In the genomic region with DNA sequence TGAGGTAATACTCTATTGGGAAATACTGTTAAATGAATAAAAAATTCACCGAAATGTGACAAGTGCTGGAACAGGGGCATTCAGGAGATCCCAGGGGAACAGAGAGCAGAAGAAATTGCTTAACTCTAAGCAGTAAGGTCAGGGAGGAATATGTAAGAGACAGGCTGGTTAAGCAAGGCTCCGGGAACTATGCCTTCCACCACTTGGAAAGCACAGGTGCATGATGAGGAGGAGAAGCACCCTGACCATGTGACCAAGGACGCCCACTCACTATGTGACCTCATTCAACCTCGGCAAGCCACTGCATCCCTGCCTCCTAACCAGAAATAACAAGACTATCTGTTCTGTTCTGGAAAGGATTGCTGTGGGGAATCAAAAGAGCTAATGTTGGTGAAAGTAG, we compare ENCODE assay signal across 13 cellular contexts.
A peak's percentile ranks its signal among the peaks of the same experiment; 100 is the strongest.
DNase-seq lines count a peak whose midpoint lies in the region; ATAC-seq lines count a peak whose summit lies in the region.
"Had no signal": no experiment of that assay in that cellular context is flagged by ENCODE, and none has a peak within 500 bp of the region (broad histone marks: within the 10 kb centered on the region; RNA-seq: fewer than 3 reads in every experiment).

No MANE protein-coding gene starts in this region.

- H3K4me3 Mint-ChIP-seq in activated T-cell treated with anti-CD3 and anti-CD28 coated beads, Interleukin-2, amount 50 U/mL, for 4 hours = no peak overlapping the region
- no peak overlapping the region for H3K4me3 Mint-ChIP-seq in T-helper 2 cell treated with Interferon-gamma antibody and Interleukin-4, amounts not matched to agents 5 μg/mL and 100 μg/mL, for 36 hours
- H3K4me3 Mint-ChIP-seq: GM23338 had no signal

- intact Hi-C loops in cardiac septum (cut with DNase I) = loop anchor here (10.0 kb wide), 1 partner anchor 605 kb away; no protein-coding TSS in a partner anchor
- intact Hi-C loops in sciatic nerve (cut with DNase I) = no loop called here

- no peak overlapping the region for H3K27ac Mint-ChIP-seq in T-helper 2 cell treated with Interferon-gamma antibody and Interleukin-4, amounts not matched to agents 5 μg/mL and 100 μg/mL, for 36 hours
- H3K27ac Mint-ChIP-seq: activated T-helper 2 cell treated with anti-CD3 and anti-CD28 coated beads, Interferon-gamma antibody, Interleukin-2, Interleukin-4, amounts not matched to agents 10 μg/mL and 5 μg/mL and 100 μg/mL, durations not matched to agents 14 hours and 24 hours and 36 hours; GM23338 had no signal

- DNase-seq in NCI-H510A treated with DMSO at 0.1 percent for 48 hours (lab: John Stamatoyannopoulos, UW) = peak; percentile 36
- no peak for DNase-seq in NCI-H510A (lab: John Stamatoyannopoulos, UW)
- peak; percentile 9 for DNase-seq in activated T-cell treated with anti-CD3 and anti-CD28 coated beads, Interleukin-2, amount 50 U/mL, for 4 hours
- DNase-seq in cardiac septum (ENCODE audit: low spot score) = peak; percentile 75
- no peak for DNase-seq in sciatic nerve (ENCODE audit: low spot score)
- DNase-seq in DMS153 treated with DMSO at 0.1 percent for 48 hours (lab: John Stamatoyannopoulos, UW; ENCODE audit: unreplicated experiment) = no peak
- DNase-seq in HPDE6-E6E7 (ENCODE audit: extremely low spot score) = no peak
- no peak for DNase-seq in T-helper 2 cell treated with Interferon-gamma antibody and Interleukin-4, amounts not matched to agents 5 μg/mL and 100 μg/mL, for 36 hours (ENCODE audit: low spot score)
- DNase-seq: MM.1S, NCI-H446, right lobe of liver had no signal

- no peaks in the 10 kb centered on the region for H3K27me3 Mint-ChIP-seq in activated T-cell treated with anti-CD3 and anti-CD28 coated beads, Interleukin-2, amount 50 U/mL, for 4 hours (ENCODE audit: low read depth)
- no peaks in the 10 kb centered on the region for H3K27me3 Mint-ChIP-seq in T-helper 2 cell treated with Interferon-gamma antibody and Interleukin-4, amounts not matched to agents 5 μg/mL and 100 μg/mL, for 36 hours (ENCODE audit: low read depth)

- peaks cover 18% of the 10 kb centered on the region for H3K4me1 Mint-ChIP-seq in activated T-cell treated with anti-CD3 and anti-CD28 coated beads, Interleukin-2, amount 50 U/mL, for 4 hours (ENCODE audit: low read depth)
- H3K4me1 Mint-ChIP-seq in T-helper 2 cell treated with Interferon-gamma antibody and Interleukin-4, amounts not matched to agents 5 μg/mL and 100 μg/mL, for 36 hours (ENCODE audit: low read depth) = peaks cover 18% of the 10 kb centered on the region

- no peaks in the 10 kb centered on the region for H3K9me3 Mint-ChIP-seq in activated T-cell treated with anti-CD3 and anti-CD28 coated beads, Interleukin-2, amount 50 U/mL, for 4 hours
- no peaks in the 10 kb centered on the region for H3K9me3 Mint-ChIP-seq in T-helper 2 cell treated with Interferon-gamma antibody and Interleukin-4, amounts not matched to agents 5 μg/mL and 100 μg/mL, for 36 hours
- H3K9me3 Mint-ChIP-seq: activated T-helper 2 cell treated with anti-CD3 and anti-CD28 coated beads, Interferon-gamma antibody, Interleukin-2, Interleukin-4, amounts not matched to agents 10 μg/mL and 5 μg/mL and 100 μg/mL, durations not matched to agents 14 hours and 24 hours and 36 hours; GM23338 had no signal

- no peak for ATAC-seq in activated T-cell treated with anti-CD3 and anti-CD28 coated beads, Interleukin-2, amount 50 U/mL, for 4 hours
- peak; percentile 98 for ATAC-seq in sciatic nerve
- ATAC-seq: GM23338 had no signal

- H3K36me3 Mint-ChIP-seq in activated T-cell treated with anti-CD3 and anti-CD28 coated beads, Interleukin-2, amount 50 U/mL, for 4 hours (ENCODE audit: insufficient read depth) = peaks cover 20% of the 10 kb centered on the region
- peaks cover 10% of the 10 kb centered on the region for H3K36me3 Mint-ChIP-seq in T-helper 2 cell treated with Interferon-gamma antibody and Interleukin-4, amounts not matched to agents 5 μg/mL and 100 μg/mL, for 36 hours (ENCODE audit: low read depth)

Comparison
In these comparisons a context has a peak if more than half of its experiments do, and no peak if none do; other contexts are left out.
1. DNase-seq: peak in NCI-H510A treated with DMSO at 0.1 percent for 48 hours (single experiment), activated T-cell treated with anti-CD3 and anti-CD28 coated beads, Interleukin-2, amount 50 U/mL, for 4 hours (single experiment) and cardiac septum (single experiment); none in NCI-H510A (single experiment), sciatic nerve (single experiment), DMS153 treated with DMSO at 0.1 percent for 48 hours (single experiment), HPDE6-E6E7 (single experiment) and T-helper 2 cell treated with Interferon-gamma antibody and Interleukin-4, amounts not matched to agents 5 μg/mL and 100 μg/mL, for 36 hours (single experiment).